Comparison of ENCODE assay signal across 34 cellular contexts in genomic region chr11:64754124-64754918, GRCh38. TPM values are rescaled to one million over a fixed set of nuclear protein-coding genes. Genes with fewer than 3 reads are reported as not detected.
DNase-seq lines count a peak whose midpoint lies in the region; ATAC-seq and TF ChIP-seq lines count a peak whose summit lies in the region.
"Had no signal": no experiment of that assay in that cellular context is flagged by ENCODE, and none has a peak within 500 bp of the region (broad histone marks: within the 10 kb centered on the region; RNA-seq: fewer than 3 reads in every experiment).

No MANE protein-coding gene starts in this region.

- no peak for DNase-seq in activated CD4-positive, alpha-beta T cell treated with anti-CD3 and anti-CD28 coated beads, Interleukin-2, amount 10 ng/mL, durations not matched to agents 7 days and 5 days
- no peak for DNase-seq in activated CD4-positive, alpha-beta T cell treated with anti-CD3 and anti-CD28 coated beads, Interleukin-2, amount 50 U/mL, for 48 hours
- no peak for DNase-seq in central memory CD8-positive, alpha-beta T cell (ENCODE audit: low spot score in 2 of 2)
- DNase-seq in memory B cell (ENCODE audit: low spot score in 2 of 2) (no peak), spleen (peak; percentile 57), tibial nerve (ENCODE audit: low spot score in 2 of 2) (no peak), hypothalamus (lab: John Stamatoyannopoulos, UW) (no peak)
- DNase-seq: activated B cell treated with CpG ODN at 0.5 μM for 24 hours; activated CD8-positive, alpha-beta memory T cell treated with anti-CD3 and anti-CD28 coated beads, Interleukin-2, amount 10 ng/mL, durations not matched to agents 7 days and 5 days; activated naive CD4-positive, alpha-beta T cell treated with Interleukin-2 at 50 U/mL for 16 hours; Calu3; cerebellar nuclear complex; DMS79; foreskin melanocyte; hippocampal formation; immature natural killer cell; left ventricle myocardium superior; midbrain; naive B cell; NCI-H2107; NCI-H446; NCI-H82; stimulated activated CD4-positive, alpha-beta T cell treated with anti-CD3 and anti-CD28 coated beads, Interleukin-15, amount 100 ng/mL, for 24 hours; substantia nigra had no signal

- H3K27ac Mint-ChIP-seq in activated CD4-positive, alpha-beta T cell treated with anti-CD3 and anti-CD28 coated beads, Interleukin-2, amount 10 ng/mL, durations not matched to agents 7 days and 5 days: peak overlapping the region; percentile 19
- peak overlapping the region; percentile 49 for H3K27ac Mint-ChIP-seq in central memory CD8-positive, alpha-beta T cell (ENCODE audit: low read depth)
- H3K27ac Mint-ChIP-seq in memory B cell: peak overlapping the region; percentile 55
- H3K27ac Mint-ChIP-seq: activated B cell treated with CpG ODN at 0.5 μM for 24 hours; activated CD8-positive, alpha-beta memory T cell treated with anti-CD3 and anti-CD28 coated beads, Interleukin-2, amount 10 ng/mL, durations not matched to agents 7 days and 5 days; brain; immature natural killer cell; progenitor cell of endocrine pancreas; stimulated activated memory B cell treated with anti-CD40 and anti-IgM and Interleukin-4, amounts not matched to agents 10 μg/mL and 1 μg/mL and 100 μg/mL, for 72 hours had no signal

- H3K27me3 ChIP-seq in spleen (replicated peaks in 1 of 7): no peaks in the 10 kb centered on the region
- no peaks in the 10 kb centered on the region for H3K27me3 ChIP-seq in tibial nerve
- H3K27me3 ChIP-seq: adrenal gland, neutrophil had no signal

- WGBS in spleen, 5 donors: 91 to 95% (median 94%) methylated on average over 23 to 26 of the region's 26 CpGs
- WGBS in tibial nerve, 2 donors: 84 to 86% methylated on average over 25 to 26 of the region's 26 CpGs

- H3K27ac ChIP-seq in spleen: no peak overlapping the region
- H3K27ac ChIP-seq in tibial nerve: no peak overlapping the region
- H3K27ac ChIP-seq: 22Rv1, adrenal gland, neutrophil had no signal

- H3K4me1 Mint-ChIP-seq in activated CD4-positive, alpha-beta T cell treated with anti-CD3 and anti-CD28 coated beads, Interleukin-2, amount 10 ng/mL, durations not matched to agents 7 days and 5 days: peaks cover 30% of the 10 kb centered on the region
- H3K4me1 Mint-ChIP-seq in central memory CD8-positive, alpha-beta T cell: peaks cover 13% of the 10 kb centered on the region
- peaks cover 23% of the 10 kb centered on the region for H3K4me1 Mint-ChIP-seq in memory B cell

- POLR2A ChIA-PET in activated CD4-positive, alpha-beta T cell treated with anti-CD3 and anti-CD28 coated beads, Interleukin-2, amount 10 ng/mL, durations not matched to agents 7 days and 5 days (lab: Charles Lee): no interaction called here

- TF ChIP-seq POLR2A in spleen (IDR thresholded peaks at IDR 0.05) (no peak), tibial nerve (IDR thresholded peaks at IDR 0.05) (no peak)

- no peaks in the 10 kb centered on the region for H3K27me3 Mint-ChIP-seq in activated CD4-positive, alpha-beta T cell treated with anti-CD3 and anti-CD28 coated beads, Interleukin-2, amount 10 ng/mL, durations not matched to agents 7 days and 5 days
- H3K27me3 Mint-ChIP-seq in central memory CD8-positive, alpha-beta T cell: no peaks in the 10 kb centered on the region
- no peaks in the 10 kb centered on the region for H3K27me3 Mint-ChIP-seq in memory B cell
- H3K27me3 Mint-ChIP-seq: activated B cell treated with CpG ODN at 0.5 μM for 24 hours; activated CD8-positive, alpha-beta memory T cell treated with anti-CD3 and anti-CD28 coated beads, Interleukin-2, amount 10 ng/mL, durations not matched to agents 7 days and 5 days; naive B cell; stimulated activated memory B cell treated with anti-CD40 and anti-IgM and Interleukin-4, amounts not matched to agents 10 μg/mL and 1 μg/mL and 100 μg/mL, for 72 hours had no signal

- H3K4me3 ChIP-seq in spleen (no peak overlapping the region), tibial nerve (no peak overlapping the region)
- H3K4me3 ChIP-seq: adrenal gland had no signal

- TF ChIP-seq CTCF in spleen (IDR thresholded peaks at IDR 0.05 in 8 of 11, conservative IDR thresholded peaks at IDR 0.05 in 3 of 11) (no peak), tibial nerve (IDR thresholded peaks at IDR 0.05) (no peak)

- TF ChIP-seq EP300 in tibial nerve (IDR thresholded peaks at IDR 0.05): no peak

- H3K9me3 Mint-ChIP-seq in activated CD4-positive, alpha-beta T cell treated with anti-CD3 and anti-CD28 coated beads, Interleukin-2, amount 10 ng/mL, durations not matched to agents 7 days and 5 days: no peaks in the 10 kb centered on the region
- no peaks in the 10 kb centered on the region for H3K9me3 Mint-ChIP-seq in central memory CD8-positive, alpha-beta T cell
- H3K9me3 Mint-ChIP-seq in memory B cell: no peaks in the 10 kb centered on the region
- H3K9me3 Mint-ChIP-seq: activated B cell treated with CpG ODN at 0.5 μM for 24 hours; immature natural killer cell; naive B cell; stimulated activated memory B cell treated with anti-CD40 and anti-IgM and Interleukin-4, amounts not matched to agents 10 μg/mL and 1 μg/mL and 100 μg/mL, for 72 hours had no signal

- ATAC-seq in central memory CD8-positive, alpha-beta T cell (replicated peaks; ENCODE audit: extremely low read depth, poor library complexity, severe bottlenecking): no peak
- ATAC-seq in memory B cell (ENCODE audit: low read depth) (no peak), GM19463 (IDR thresholded peaks at IDR 0.05; ENCODE audit: unreplicated experiment) (no peak)
- ATAC-seq: activated CD8-positive, alpha-beta memory T cell treated with anti-CD3 and anti-CD28 coated beads, Interleukin-2, amount 10 ng/mL, durations not matched to agents 7 days and 5 days; left ventricle myocardium superior; stimulated activated memory B cell treated with anti-CD40 and anti-IgM and Interleukin-4, amounts not matched to agents 10 μg/mL and 1 μg/mL and 100 μg/mL, for 72 hours had no signal

- intact Hi-C loops in spleen (cut with DNase I; ENCODE audit: low total_unique reads): no loop called here

- peaks cover 22% of the 10 kb centered on the region for H3K36me3 Mint-ChIP-seq in activated CD4-positive, alpha-beta T cell treated with anti-CD3 and anti-CD28 coated beads, Interleukin-2, amount 10 ng/mL, durations not matched to agents 7 days and 5 days (ENCODE audit: low read depth)
- peaks cover 25% of the 10 kb centered on the region for H3K36me3 Mint-ChIP-seq in central memory CD8-positive, alpha-beta T cell (ENCODE audit: insufficient read depth)
- H3K36me3 Mint-ChIP-seq in memory B cell: peaks cover 12% of the 10 kb centered on the region

- H3K4me3 Mint-ChIP-seq in activated CD4-positive, alpha-beta T cell treated with anti-CD3 and anti-CD28 coated beads, Interleukin-2, amount 10 ng/mL, durations not matched to agents 7 days and 5 days: no peak overlapping the region
- no peak overlapping the region for H3K4me3 Mint-ChIP-seq in central memory CD8-positive, alpha-beta T cell
- no peak overlapping the region for H3K4me3 Mint-ChIP-seq in memory B cell
- H3K4me3 Mint-ChIP-seq: activated B cell treated with CpG ODN at 0.5 μM for 24 hours; activated CD8-positive, alpha-beta memory T cell treated with anti-CD3 and anti-CD28 coated beads, Interleukin-2, amount 10 ng/mL, durations not matched to agents 7 days and 5 days; brain; immature natural killer cell; naive B cell; stimulated activated memory B cell treated with anti-CD40 and anti-IgM and Interleukin-4, amounts not matched to agents 10 μg/mL and 1 μg/mL and 100 μg/mL, for 72 hours had no signal

- H3K4me1 ChIP-seq in spleen (peaks cover 0 to 48% (median 9%) of the 10 kb centered on the region in 6 donors), tibial nerve (peaks cover 0 to 6% (median 2%) of the 10 kb centered on the region in 4 donors)

- CTCF ChIA-PET in activated CD4-positive, alpha-beta T cell treated with anti-CD3 and anti-CD28 coated beads, Interleukin-2, amount 10 ng/mL, durations not matched to agents 7 days and 5 days (lab: Charles Lee): interaction anchor here (1.0 to 2.4 kb wide), 2 partner anchors 9 to 11 kb away, joined by 4 to 10 read pairs; partner anchors contain the start of gene RASGRP2

- H3K36me3 ChIP-seq in spleen (peaks cover 0 to 47% (median 0%) of the 10 kb centered on the region in 6 donors), tibial nerve (peaks cover 0 to 12% (median 0%) of the 10 kb centered on the region in 3 donors)
- H3K36me3 ChIP-seq: adrenal gland had no signal

- H3K9me3 ChIP-seq in spleen (no peaks in the 10 kb centered on the region), tibial nerve (no peaks in the 10 kb centered on the region)
- H3K9me3 ChIP-seq: adrenal gland, neutrophil had no signal

RNA-seq across cellular contexts. Expression of gene PYGM, which starts 5.5 kb away (rescaled TPM):
- 1 to 10 TPM; 3.9 to 4.3 TPM for total RNA-seq in activated CD4-positive, alpha-beta T cell treated with anti-CD3 and anti-CD28 coated beads, Interleukin-2, amount 10 ng/mL, durations not matched to agents 7 days and 5 days
- total RNA-seq in spleen (1 to 10 TPM; 2.7 to 7.2 (median 5.1) TPM), tibial nerve (10 to 100 TPM in 2 of 4 donors, 1 to 10 TPM in 2; 2.1 to 18.6 (median 9.9) TPM)
- 1 to 10 TPM; 1.7 to 2.4 (median 2.1) TPM for polyA plus RNA-seq in spleen
- total RNA-seq: LHCN-M2, RPMI7951 had no signal

RNA-seq across cellular contexts. Expression of gene RASGRP2, which starts 10.4 kb away (rescaled TPM):
- total RNA-seq in activated CD4-positive, alpha-beta T cell treated with anti-CD3 and anti-CD28 coated beads, Interleukin-2, amount 10 ng/mL, durations not matched to agents 7 days and 5 days: 100 to 1,000 TPM; 293 to 300 TPM
- 100 to 1,000 TPM; 148 to 242 (median 206) TPM for total RNA-seq in spleen
- 100 to 1,000 TPM; 216 to 283 (median 252) TPM for polyA plus RNA-seq in spleen
- 10 to 100 TPM; 35.4 to 87.0 (median 59.0) TPM for total RNA-seq in tibial nerve
- total RNA-seq: Calu3, RPMI7951 had no signal

RNA-seq across cellular contexts. Expression of gene SF1, which starts 24.0 kb away (rescaled TPM):
- total RNA-seq in activated CD4-positive, alpha-beta T cell treated with anti-CD3 and anti-CD28 coated beads, Interleukin-2, amount 10 ng/mL, durations not matched to agents 7 days and 5 days: 100 to 1,000 TPM; 435 to 456 TPM
- total RNA-seq in spleen (100 to 1,000 TPM; 359 to 585 (median 458) TPM), tibial nerve (100 to 1,000 TPM; 368 to 416 (median 372) TPM)
- polyA plus RNA-seq in spleen: 100 to 1,000 TPM in 2 of 3 donors, 10 to 100 TPM in 1; 54.2 to 140 (median 121) TPM

RNA-seq across cellular contexts. Expression of gene NRXN2, which starts 31.3 kb away (rescaled TPM):
- total RNA-seq in activated CD4-positive, alpha-beta T cell treated with anti-CD3 and anti-CD28 coated beads, Interleukin-2, amount 10 ng/mL, durations not matched to agents 7 days and 5 days: under 1 TPM; 0.07 to 0.15 TPM
- total RNA-seq in spleen: 10 to 100 TPM in 1 of 7 donors, 1 to 10 TPM in 6; 2.2 to 12.9 (median 3.3) TPM
- polyA plus RNA-seq in spleen: 1 to 10 TPM in 1 of 3 donors, under 1 TPM in 2; 0.59 to 1.4 (median 0.61) TPM
- total RNA-seq in tibial nerve: 10 to 100 TPM in 2 of 4 donors, 1 to 10 TPM in 2; 1.7 to 25.5 (median 8.7) TPM
- total RNA-seq: Calu3, dermis microvascular lymphatic vessel endothelial cell had no signal

RNA-seq across cellular contexts. Expression of gene MAP4K2, which starts 48.7 kb away (rescaled TPM):
- 10 to 100 TPM; 86.6 to 91.2 TPM for total RNA-seq in activated CD4-positive, alpha-beta T cell treated with anti-CD3 and anti-CD28 coated beads, Interleukin-2, amount 10 ng/mL, durations not matched to agents 7 days and 5 days
- total RNA-seq in spleen (100 to 1,000 TPM in 1 of 7 donors, 10 to 100 TPM in 6; 41.5 to 106 (median 57.4) TPM), tibial nerve (10 to 100 TPM; 10.6 to 22.2 (median 13.5) TPM)
- polyA plus RNA-seq in spleen: 10 to 100 TPM; 40.8 to 70.8 (median 63.8) TPM
